In the genomic region with DNA sequence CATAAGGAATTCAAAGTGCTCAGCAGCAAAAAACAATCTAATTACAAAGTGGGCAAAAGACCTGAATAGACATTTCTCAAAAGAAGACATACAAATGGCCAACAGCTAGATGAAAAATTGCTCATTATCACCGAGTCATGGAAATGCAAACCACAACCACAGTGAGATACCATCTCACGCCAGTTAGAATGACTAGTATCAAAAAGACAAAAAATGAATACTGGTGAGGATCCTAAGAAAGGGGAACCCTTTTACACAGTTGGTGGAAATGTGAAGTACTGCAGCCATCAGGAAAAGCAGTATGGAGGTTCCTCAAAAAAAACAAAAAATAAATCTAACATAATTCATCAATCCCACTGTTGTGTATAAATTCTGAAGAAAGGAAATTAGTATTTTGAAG, we compare ENCODE assay signal across 25 cellular contexts.
"Had no signal": no experiment of that assay in that cellular context is flagged by ENCODE, and none has a peak within 500 bp of the region (broad histone marks: within the 10 kb centered on the region; RNA-seq: fewer than 3 reads in every experiment).

No MANE protein-coding gene starts in this region.

- H3K27ac Mint-ChIP-seq: activated CD4-positive, alpha-beta memory T cell treated with anti-CD3 and anti-CD28 coated beads, Interleukin-2, amount 10 ng/mL, durations not matched to agents 7 days and 5 days; activated CD4-positive, alpha-beta T cell treated with anti-CD3 and anti-CD28 coated beads, Interleukin-2, amount 10 ng/mL, durations not matched to agents 24 days and 14 days; activated CD8-positive, alpha-beta memory T cell treated with anti-CD3 and anti-CD28 coated beads, Interleukin-2, amount 10 ng/mL, durations not matched to agents 7 days and 5 days; activated naive CD8-positive, alpha-beta T cell treated with anti-CD3 and anti-CD28 coated beads, Interleukin-2, amount 50 U/mL, for 24 hours; activated T-helper 2 cell treated with anti-CD3 and anti-CD28 coated beads, Interferon-gamma antibody, Interleukin-2, Interleukin-4, amounts not matched to agents 10 μg/mL and 5 μg/mL and 100 μg/mL, durations not matched to agents 14 hours and 24 hours and 36 hours; dendritic cell treated with granulocyte-macrophage colony-stimulating factor and Interleukin-4, amounts not matched to agents 40 ng/mL and 50 ng/mL, for 4 days; endodermal cell; nephron; T-helper 2 cell treated with Interferon-gamma antibody and Interleukin-4, amounts not matched to agents 5 μg/mL and 100 μg/mL, for 36 hours; type B pancreatic cell had no signal

- H3K9me3 ChIP-seq: right lobe of liver, uterus had no signal

- H3K36me3 ChIP-seq: heart right ventricle, left ventricle myocardium inferior, right lobe of liver, uterus, WERI-Rb-1 had no signal

- DNase-seq: activated CD4-positive, alpha-beta memory T cell treated with anti-CD3 and anti-CD28 coated beads, Interleukin-2, amount 10 ng/mL, durations not matched to agents 7 days and 5 days; activated CD4-positive, alpha-beta T cell treated with anti-CD3 and anti-CD28 coated beads, Interleukin-2, amount 10 ng/mL, durations not matched to agents 24 days and 14 days; activated CD4-positive, CD25-positive, alpha-beta regulatory T cell treated with anti-CD3 and anti-CD28 coated beads, Interleukin-2, amount 50 U/mL, for 72 hours; activated CD8-positive, alpha-beta memory T cell treated with anti-CD3 and anti-CD28 coated beads, Interleukin-2, amount 10 ng/mL, durations not matched to agents 7 days and 5 days; activated naive CD8-positive, alpha-beta T cell treated with anti-CD3 and anti-CD28 coated beads, Interleukin-2, amount 50 U/mL, for 24 hours; activated T-cell treated with anti-CD3 and anti-CD28 coated beads, Interleukin-2, amount 50 U/mL, for 48 hours; endodermal cell; foreskin fibroblast; heart right ventricle; left ventricle myocardium inferior; mesendoderm; right lobe of liver; stimulated activated CD4-positive, alpha-beta T cell treated with anti-CD3 and anti-CD28 coated beads, Interleukin-2, amount 100 ng/mL, for 48 hours; stimulated activated naive CD4-positive, alpha-beta T cell treated with Interleukin-2 at 50 U/mL for 16 hours; uterus; WERI-Rb-1 had no signal

- H3K27me3 Mint-ChIP-seq: activated CD4-positive, alpha-beta memory T cell treated with anti-CD3 and anti-CD28 coated beads, Interleukin-2, amount 10 ng/mL, durations not matched to agents 7 days and 5 days; activated CD4-positive, alpha-beta T cell treated with anti-CD3 and anti-CD28 coated beads, Interleukin-2, amount 10 ng/mL, durations not matched to agents 24 days and 14 days; activated CD8-positive, alpha-beta memory T cell treated with anti-CD3 and anti-CD28 coated beads, Interleukin-2, amount 10 ng/mL, durations not matched to agents 7 days and 5 days; activated naive CD4-positive, alpha-beta T cell treated with anti-CD3 and anti-CD28 coated beads, Interleukin-2, amount 50 U/mL, for 24 hours; activated naive CD8-positive, alpha-beta T cell treated with anti-CD3 and anti-CD28 coated beads, Interleukin-2, amount 50 U/mL, for 24 hours; central memory CD8-positive, alpha-beta T cell; dendritic cell treated with granulocyte-macrophage colony-stimulating factor and Interleukin-4, amounts not matched to agents 40 ng/mL and 50 ng/mL, for 4 days; type B pancreatic cell had no signal

- H3K4me1 Mint-ChIP-seq: activated CD4-positive, alpha-beta memory T cell treated with anti-CD3 and anti-CD28 coated beads, Interleukin-2, amount 10 ng/mL, durations not matched to agents 7 days and 5 days; activated CD4-positive, alpha-beta T cell treated with anti-CD3 and anti-CD28 coated beads, Interleukin-2, amount 10 ng/mL, durations not matched to agents 24 days and 14 days; activated CD8-positive, alpha-beta memory T cell treated with anti-CD3 and anti-CD28 coated beads, Interleukin-2, amount 10 ng/mL, durations not matched to agents 7 days and 5 days; activated naive CD4-positive, alpha-beta T cell treated with anti-CD3 and anti-CD28 coated beads, Interleukin-2, amount 50 U/mL, for 24 hours; central memory CD8-positive, alpha-beta T cell had no signal

- ATAC-seq: activated CD8-positive, alpha-beta memory T cell treated with anti-CD3 and anti-CD28 coated beads, Interleukin-2, amount 10 ng/mL, durations not matched to agents 7 days and 5 days; activated naive CD8-positive, alpha-beta T cell treated with anti-CD3 and anti-CD28 coated beads, Interleukin-2, amount 50 U/mL, for 24 hours; esophagus mucosa; heart right ventricle; right lobe of liver had no signal

- H3K36me3 Mint-ChIP-seq: activated CD8-positive, alpha-beta memory T cell treated with anti-CD3 and anti-CD28 coated beads, Interleukin-2, amount 10 ng/mL, durations not matched to agents 7 days and 5 days; activated naive CD4-positive, alpha-beta T cell treated with anti-CD3 and anti-CD28 coated beads, Interleukin-2, amount 50 U/mL, for 24 hours; type B pancreatic cell had no signal

- H3K4me3 ChIP-seq: heart right ventricle, left ventricle myocardium inferior, lung, right lobe of liver, uterus had no signal

- H3K9me3 Mint-ChIP-seq: activated T-helper 2 cell treated with anti-CD3 and anti-CD28 coated beads, Interferon-gamma antibody, Interleukin-2, Interleukin-4, amounts not matched to agents 10 μg/mL and 5 μg/mL and 100 μg/mL, durations not matched to agents 14 hours and 24 hours and 36 hours; T-helper 2 cell treated with Interferon-gamma antibody and Interleukin-4, amounts not matched to agents 5 μg/mL and 100 μg/mL, for 36 hours had no signal

- H3K27me3 ChIP-seq: heart right ventricle, right lobe of liver, uterus had no signal

- H3K4me3 Mint-ChIP-seq: activated CD4-positive, alpha-beta memory T cell treated with anti-CD3 and anti-CD28 coated beads, Interleukin-2, amount 10 ng/mL, durations not matched to agents 7 days and 5 days; activated CD4-positive, alpha-beta T cell treated with anti-CD3 and anti-CD28 coated beads, Interleukin-2, amount 10 ng/mL, durations not matched to agents 24 days and 14 days; activated CD8-positive, alpha-beta memory T cell treated with anti-CD3 and anti-CD28 coated beads, Interleukin-2, amount 10 ng/mL, durations not matched to agents 7 days and 5 days; activated naive CD4-positive, alpha-beta T cell treated with anti-CD3 and anti-CD28 coated beads, Interleukin-2, amount 50 U/mL, for 24 hours; activated naive CD8-positive, alpha-beta T cell treated with anti-CD3 and anti-CD28 coated beads, Interleukin-2, amount 50 U/mL, for 24 hours; central memory CD8-positive, alpha-beta T cell; dendritic cell treated with granulocyte-macrophage colony-stimulating factor and Interleukin-4, amounts not matched to agents 40 ng/mL and 50 ng/mL, for 4 days; endodermal cell; nephron; T-helper 2 cell treated with Interferon-gamma antibody and Interleukin-4, amounts not matched to agents 5 μg/mL and 100 μg/mL, for 36 hours; type B pancreatic cell had no signal

- H3K27ac ChIP-seq: heart right ventricle, left ventricle myocardium inferior, right lobe of liver, uterus, WERI-Rb-1 had no signal

- H3K4me1 ChIP-seq: left ventricle myocardium inferior, right lobe of liver, uterus had no signal
